12 cellular contexts compared by ENCODE assay signal in genomic region chr17:72123964-72124791, GRCh38. TPM values are rescaled to one million over a fixed set of nuclear protein-coding genes. Genes with fewer than 3 reads are reported as not detected.
DNase-seq lines count a peak whose midpoint lies in the region; ATAC-seq and TF ChIP-seq lines count a peak whose summit lies in the region.
"Had no signal": no experiment of that assay in that cellular context is flagged by ENCODE, and none has a peak within 500 bp of the region (broad histone marks: within the 10 kb centered on the region; RNA-seq: fewer than 3 reads in every experiment).

No MANE protein-coding gene starts in this region.

- ATAC-seq in HG03571 (IDR thresholded peaks at IDR 0.05; ENCODE audit: unreplicated experiment): no peak

- no peaks in the 10 kb centered on the region for H3K9me3 ChIP-seq in skeletal muscle satellite cell (replicated peaks; ENCODE audit: low read length)

- H3K27ac ChIP-seq in angular gyrus (ENCODE audit: low read depth, low read length): peak overlapping the region; percentile 86

- H3K4me3 Mint-ChIP-seq in HFFc6: peak overlapping the region; percentile 42; the same call in 1 of the 2 replicates

- peaks cover 40% of the 10 kb centered on the region for H3K4me1 ChIP-seq in skeletal muscle satellite cell (ENCODE audit: control insufficient read depth, insufficient read depth, low read length)

- DNase-seq in HFFc6 (no peak), iPS-NIHi11 (ENCODE audit: low spot score) (peak; percentile 67), AG08395 (ENCODE audit: low spot score) (no peak), HuH-7.5 (ENCODE audit: low spot score) (no peak)
- DNase-seq in NK-92 treated with Interleukin-12 subunit alpha and Interleukin-12 subunit beta, amount 100 ng/mL, for 24 hours (lab: John Stamatoyannopoulos, UW): no peak
- DNase-seq: DMS79, NCI-H2107, SHP77 treated with DMSO at 0.1 percent for 48 hours had no signal

- TF ChIP-seq CTCF in HFFc6 (IDR thresholded peaks at IDR 0.05): no peak

- no peaks in the 10 kb centered on the region for H3K9me3 Mint-ChIP-seq in HFFc6

- H3K27me3 Mint-ChIP-seq in HFFc6 (ENCODE audit: insufficient read depth): peaks cover 9% of the 10 kb centered on the region

- peak overlapping the region; percentile 95 for H3K4me2 ChIP-seq in skeletal muscle satellite cell (ENCODE audit: low read length)

- peaks cover 12% of the 10 kb centered on the region for H3K36me3 ChIP-seq in skeletal muscle satellite cell (ENCODE audit: insufficient read depth, low read length)

- H3K4me3 ChIP-seq in skeletal muscle satellite cell (ENCODE audit: low read length): peak overlapping the region; percentile 10

- no peak overlapping the region for H3K9ac ChIP-seq in skeletal muscle satellite cell (ENCODE audit: low read depth, low read length)

- peaks cover 4% of the 10 kb centered on the region for H3K27me3 ChIP-seq in skeletal muscle satellite cell (ENCODE audit: control insufficient read depth, insufficient read depth, low read length)

- no peak overlapping the region for H3K27ac Mint-ChIP-seq in HFFc6

- H3K4me1 Mint-ChIP-seq in HFFc6 (ENCODE audit: low read depth): peaks cover 57% of the 10 kb centered on the region

- peaks cover 12% of the 10 kb centered on the region; the same call in 1 of the 2 replicates for H3K36me3 Mint-ChIP-seq in HFFc6 (ENCODE audit: low read depth)

RNA-seq across cellular contexts. Expression of gene SOX9, which starts 3.4 kb away (rescaled TPM):
- 1 to 10 TPM in 3 of 6 experiments, under 1 TPM in 3; 0.71 to 4.2 (median 1.00) TPM for total RNA-seq in HFFc6 (2021; fragmentation: NEBNext Ultra II Directional; extraction: Animal tissue kit (Norgen Biotek cat#: 25700))
- 0.44 and 0.51 TPM in 2 replicates for total RNA-seq in skeletal muscle satellite cell (2012; rRNA removed)
- total RNA-seq: pulmonary artery endothelial cell had no signal
